Comparison of ENCODE assay signal across 29 cellular contexts in the genomic region with DNA sequence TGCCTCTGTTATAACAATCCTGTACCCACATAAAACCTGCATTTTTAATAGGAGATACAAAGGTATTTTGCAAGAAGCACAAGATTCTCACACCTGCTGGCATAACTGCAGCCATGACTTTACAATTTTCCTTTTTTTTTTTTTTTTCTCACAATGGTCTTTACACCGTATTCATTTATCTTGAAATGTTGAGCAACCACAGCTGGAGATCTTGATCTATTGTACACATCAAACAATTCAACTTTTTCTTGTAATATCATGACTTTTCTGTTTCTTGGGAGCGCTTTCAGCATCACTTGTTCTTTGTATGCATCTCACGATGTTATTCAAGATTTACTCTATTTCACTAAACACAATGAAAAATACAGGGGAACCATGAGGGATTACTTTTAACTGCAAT.
"Had no signal": no experiment of that assay in that cellular context is flagged by ENCODE, and none has a peak within 500 bp of the region (broad histone marks: within the 10 kb centered on the region; RNA-seq: fewer than 3 reads in every experiment).

No MANE protein-coding gene starts in this region.

- H3K9me3 ChIP-seq: stomach, suprapubic skin, testis, thoracic aorta, thyroid gland, tibial artery, tibial nerve, transverse colon, upper lobe of left lung, upper lobe of right lung, uterus, vagina had no signal

- H3K27me3 Mint-ChIP-seq: stimulated activated memory B cell treated with anti-CD40 and anti-IgM and Interleukin-4, amounts not matched to agents 10 μg/mL and 1 μg/mL and 100 μg/mL, for 72 hours; stimulated activated naive B cell treated with anti-CD40 and anti-IgM and Interleukin-4, amounts not matched to agents 10 μg/mL and 1 μg/mL and 100 μg/mL, for 72 hours; stimulated activated naive CD8-positive, alpha-beta T cell treated with anti-CD3 and anti-CD28 coated beads, Interleukin-15, amount 100 ng/mL, for 72 hours; stimulated activated naive CD8-positive, alpha-beta T cell treated with anti-CD3 and anti-CD28 coated beads, Interleukin-15, Interleukin-2, amounts not matched to agents 100 ng/mL and 50 ng/mL, for 24 hours; type B pancreatic cell had no signal

- H3K27ac ChIP-seq: stomach, suprapubic skin, testis, thoracic aorta, thyroid gland, tibial artery, tibial nerve, transverse colon, upper lobe of left lung, upper lobe of right lung, uterus, vagina had no signal

- H3K36me3 Mint-ChIP-seq: stimulated activated effector memory CD8-positive, alpha-beta T cell treated with anti-CD3 and anti-CD28 coated beads, Interleukin-12 subunit alpha, Interleukin-12 subunit beta, amount 100 ng/mL, for 72 hours; stimulated activated memory B cell treated with anti-CD40 and anti-IgM and Interleukin-4, amounts not matched to agents 10 μg/mL and 1 μg/mL and 100 μg/mL, for 72 hours; stimulated activated naive B cell treated with anti-CD40 and anti-IgM and Interleukin-4, amounts not matched to agents 10 μg/mL and 1 μg/mL and 100 μg/mL, for 72 hours; type B pancreatic cell had no signal

- H3K4me1 Mint-ChIP-seq: stimulated activated effector memory CD8-positive, alpha-beta T cell treated with anti-CD3 and anti-CD28 coated beads, Interleukin-12 subunit alpha, Interleukin-12 subunit beta, amount 100 ng/mL, for 72 hours; stimulated activated memory B cell treated with anti-CD40 and anti-IgM and Interleukin-4, amounts not matched to agents 10 μg/mL and 1 μg/mL and 100 μg/mL, for 72 hours; stimulated activated naive B cell treated with anti-CD40 and anti-IgM and Interleukin-4, amounts not matched to agents 10 μg/mL and 1 μg/mL and 100 μg/mL, for 72 hours; stimulated activated naive CD8-positive, alpha-beta T cell treated with anti-CD3 and anti-CD28 coated beads, Interleukin-15, amount 100 ng/mL, for 72 hours had no signal

- FAIRE-seq: urothelium cell line had no signal

- H3K27ac Mint-ChIP-seq: stimulated activated effector memory CD8-positive, alpha-beta T cell treated with anti-CD3 and anti-CD28 coated beads, Interleukin-12 subunit alpha, Interleukin-12 subunit beta, amount 100 ng/mL, for 72 hours; stimulated activated memory B cell treated with anti-CD40 and anti-IgM and Interleukin-4, amounts not matched to agents 10 μg/mL and 1 μg/mL and 100 μg/mL, for 72 hours; stimulated activated naive B cell treated with anti-CD40 and anti-IgM and Interleukin-4, amounts not matched to agents 10 μg/mL and 1 μg/mL and 100 μg/mL, for 72 hours; stimulated activated naive CD8-positive, alpha-beta T cell treated with anti-CD3 and anti-CD28 coated beads, Interleukin-15, Interleukin-2, amounts not matched to agents 100 ng/mL and 50 ng/mL, for 24 hours; type B pancreatic cell had no signal

- DNase-seq: stimulated activated CD4-positive, alpha-beta T cell treated with anti-CD3 and anti-CD28 coated beads, Interleukin-2, amount 100 ng/mL, for 48 hours; stimulated activated CD4-positive, alpha-beta T cell treated with anti-CD3 and anti-CD28 coated beads, Interleukin-4, amount 100 ng/mL, for 1 hour; stimulated activated CD4-positive, alpha-beta T cell treated with anti-CD3 and anti-CD28 coated beads, Interleukin-4, amount 100 ng/mL, for 24 hours; stimulated activated CD4-positive, alpha-beta T cell treated with anti-CD3 and anti-CD28 coated beads, Interleukin-4, amount 100 ng/mL, for 4 hours; stimulated activated CD8-positive, alpha-beta memory T cell treated with anti-CD3 and anti-CD28 coated beads, Interleukin-4, amount 100 ng/mL, for 48 hours; stimulated activated naive B cell treated with anti-CD40 and anti-IgM and Interleukin-4, amounts not matched to agents 10 μg/mL and 1 μg/mL and 100 μg/mL, for 72 hours; stimulated activated naive CD4-positive, alpha-beta T cell; stimulated activated naive CD4-positive, alpha-beta T cell treated with Interleukin-2 at 50 U/mL for 16 hours; stimulated activated naive CD8-positive, alpha-beta T cell treated with anti-CD3 and anti-CD28 coated beads, Interleukin-15, amount 100 ng/mL, for 72 hours; stimulated activated naive CD8-positive, alpha-beta T cell treated with anti-CD3 and anti-CD28 coated beads, Interleukin-15, Interleukin-2, amounts not matched to agents 100 U/mL and 50 U/mL, for 24 hours; stomach; substantia nigra; testis; thyroid gland; tibial artery; transverse colon; trophoblast cell; upper lobe of left lung; upper lobe of right lung; uterus had no signal

- H3K9me3 Mint-ChIP-seq: stimulated activated memory B cell treated with anti-CD40 and anti-IgM and Interleukin-4, amounts not matched to agents 10 μg/mL and 1 μg/mL and 100 μg/mL, for 72 hours; stimulated activated naive B cell treated with anti-CD40 and anti-IgM and Interleukin-4, amounts not matched to agents 10 μg/mL and 1 μg/mL and 100 μg/mL, for 72 hours; stimulated activated naive CD8-positive, alpha-beta T cell treated with anti-CD3 and anti-CD28 coated beads, Interleukin-15, amount 100 ng/mL, for 72 hours; type B pancreatic cell had no signal

- H3K4me3 Mint-ChIP-seq: stimulated activated effector memory CD8-positive, alpha-beta T cell treated with anti-CD3 and anti-CD28 coated beads, Interleukin-12 subunit alpha, Interleukin-12 subunit beta, amount 100 ng/mL, for 72 hours; stimulated activated memory B cell treated with anti-CD40 and anti-IgM and Interleukin-4, amounts not matched to agents 10 μg/mL and 1 μg/mL and 100 μg/mL, for 72 hours; stimulated activated naive B cell treated with anti-CD40 and anti-IgM and Interleukin-4, amounts not matched to agents 10 μg/mL and 1 μg/mL and 100 μg/mL, for 72 hours; stimulated activated naive CD8-positive, alpha-beta T cell treated with anti-CD3 and anti-CD28 coated beads, Interleukin-15, amount 100 ng/mL, for 72 hours; stimulated activated naive CD8-positive, alpha-beta T cell treated with anti-CD3 and anti-CD28 coated beads, Interleukin-15, Interleukin-2, amounts not matched to agents 100 ng/mL and 50 ng/mL, for 24 hours; type B pancreatic cell had no signal

- ATAC-seq: stimulated activated effector memory CD8-positive, alpha-beta T cell treated with anti-CD3 and anti-CD28 coated beads, Interleukin-12 subunit alpha, Interleukin-12 subunit beta, amount 100 ng/mL, for 72 hours; stimulated activated memory B cell treated with anti-CD40 and anti-IgM and Interleukin-4, amounts not matched to agents 10 μg/mL and 1 μg/mL and 100 μg/mL, for 72 hours; stimulated activated naive B cell treated with anti-CD40 and anti-IgM and Interleukin-4, amounts not matched to agents 10 μg/mL and 1 μg/mL and 100 μg/mL, for 72 hours; stimulated activated naive CD8-positive, alpha-beta T cell treated with anti-CD3 and anti-CD28 coated beads, Interleukin-15, amount 100 ng/mL, for 72 hours; stimulated activated naive CD8-positive, alpha-beta T cell treated with anti-CD3 and anti-CD28 coated beads, Interleukin-15, Interleukin-2, amounts not matched to agents 100 U/mL and 50 U/mL, for 24 hours; upper lobe of right lung had no signal

- H3K36me3 ChIP-seq: stomach, suprapubic skin, thoracic aorta, thyroid gland, tibial artery, tibial nerve, transverse colon, upper lobe of left lung, upper lobe of right lung, uterus, vagina had no signal

- H3K4me1 ChIP-seq: stomach, suprapubic skin, testis, thyroid gland, tibial artery, tibial nerve, transverse colon, upper lobe of left lung, upper lobe of right lung, uterus, vagina had no signal

- H3K27me3 ChIP-seq: stomach, suprapubic skin, testis, thyroid gland, tibial artery, tibial nerve, transverse colon, upper lobe of left lung, upper lobe of right lung, uterus, vagina had no signal

- H3K4me3 ChIP-seq: stomach, suprapubic skin, testis, thoracic aorta, thyroid gland, tibial artery, tibial nerve, transverse colon, upper lobe of left lung, upper lobe of right lung, uterus, vagina had no signal
